10 cellular contexts compared by ENCODE assay signal in the genomic region with DNA sequence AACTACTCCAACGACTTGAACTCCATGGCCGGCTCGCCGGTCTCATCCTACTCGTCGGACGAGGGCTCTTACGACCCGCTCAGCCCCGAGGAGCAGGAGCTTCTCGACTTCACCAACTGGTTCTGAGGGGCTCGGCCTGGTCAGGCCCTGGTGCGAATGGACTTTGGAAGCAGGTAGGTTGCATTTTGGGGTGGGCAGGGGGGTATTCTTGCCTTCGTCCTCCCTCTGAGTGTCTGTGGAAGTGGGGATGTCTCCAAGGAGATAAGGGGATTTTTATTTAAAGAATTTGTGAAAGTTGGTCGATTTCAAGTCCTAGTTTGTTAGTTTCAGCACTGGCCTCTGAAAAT. TPM values are rescaled to one million over a fixed set of nuclear protein-coding genes. Genes with fewer than 3 reads are reported as not detected.
DNase-seq lines count a peak whose midpoint lies in the region; ATAC-seq, FAIRE-seq and TF ChIP-seq lines count a peak whose summit lies in the region.
"Had no signal": no experiment of that assay in that cellular context is flagged by ENCODE, and none has a peak within 500 bp of the region (broad histone marks: within the 10 kb centered on the region; RNA-seq: fewer than 3 reads in every experiment).

No MANE protein-coding gene starts in this region.

- peaks cover 2% of the 10 kb centered on the region for H3K36me3 Mint-ChIP-seq in activated naive CD4-positive, alpha-beta T cell treated with anti-CD3 and anti-CD28 coated beads, Interleukin-2, amount 10 ng/mL, durations not matched to agents 7 days and 5 days
- no peaks in the 10 kb centered on the region for H3K36me3 Mint-ChIP-seq in activated T-helper 1 cell treated with anti-CD3 and anti-CD28 coated beads, Interleukin-12 subunit alpha, Interleukin-12 subunit beta, Interleukin-2, Interleukin-4 antibody, amounts not matched to agents 30 ng/mL and 10 ng/mL and 1 ng/mL, durations not matched to agents 14 hours and 24 hours and 36 hours (ENCODE audit: low read depth)
- H3K36me3 Mint-ChIP-seq in CD4-positive, alpha-beta T cell (ENCODE audit: low read depth): no peaks in the 10 kb centered on the region

- TF ChIP-seq CTCF in suprapubic skin (IDR thresholded peaks at IDR 0.05): no peak
- TF ChIP-seq CTCF in CD4-positive, alpha-beta T cell (IDR thresholded peaks at IDR 0.05): no peak
- no peak for TF ChIP-seq CTCF in left lung (IDR thresholded peaks at IDR 0.05)

- H3K4me3 ChIP-seq in suprapubic skin (peak overlapping the region; percentile 48), left lung (no peak overlapping the region)

- POLR2A ChIA-PET in CD4-positive, alpha-beta T cell (lab: Charles Lee): no interaction called here

- no peak for ATAC-seq in CD4-positive, alpha-beta T cell (ENCODE audit: poor library complexity)
- no peak for ATAC-seq in left lung

- no peaks in the 10 kb centered on the region for H3K36me3 ChIP-seq in suprapubic skin
- no peaks in the 10 kb centered on the region for H3K36me3 ChIP-seq in left lung

- H3K4me1 Mint-ChIP-seq in activated naive CD4-positive, alpha-beta T cell treated with anti-CD3 and anti-CD28 coated beads, Interleukin-2, amount 10 ng/mL, durations not matched to agents 7 days and 5 days: peaks cover 50% of the 10 kb centered on the region
- peaks cover 35% of the 10 kb centered on the region for H3K4me1 Mint-ChIP-seq in activated T-helper 1 cell treated with anti-CD3 and anti-CD28 coated beads, Interleukin-12 subunit alpha, Interleukin-12 subunit beta, Interleukin-2, Interleukin-4 antibody, amounts not matched to agents 30 ng/mL and 10 ng/mL and 1 ng/mL, durations not matched to agents 14 hours and 24 hours and 36 hours (ENCODE audit: low read depth)
- peaks cover 13% of the 10 kb centered on the region for H3K4me1 Mint-ChIP-seq in CD4-positive, alpha-beta T cell (ENCODE audit: low read depth)

- intact Hi-C loops in activated T-helper 1 cell treated with anti-CD3 and anti-CD28 coated beads, Interleukin-12 subunit alpha, Interleukin-12 subunit beta, Interleukin-2, Interleukin-4 antibody, amounts not matched to agents 30 ng/mL and 10 ng/mL and 1 ng/mL, durations not matched to agents 14 hours and 24 hours and 36 hours (cut with micrococcal nuclease): no loop called here
- intact Hi-C loops in CD4-positive, alpha-beta T cell (cut with DNase I, micrococcal nuclease): no loop called here
- intact Hi-C loops in left lung (cut with DNase I): no loop called here

- no peaks in the 10 kb centered on the region for H3K9me3 ChIP-seq in suprapubic skin
- peaks cover 8% of the 10 kb centered on the region for H3K9me3 ChIP-seq in CD4-positive, alpha-beta T cell (ENCODE audit: control insufficient read depth, low read length)
- no peaks in the 10 kb centered on the region for H3K9me3 ChIP-seq in left lung

- TF ChIP-seq POLR2A in suprapubic skin (IDR thresholded peaks at IDR 0.05) (no peak), GM12891 (IDR thresholded peaks at IDR 0.05; ENCODE audit: low read depth, low read length) (no peak)

- no peak for TF ChIP-seq EP300 in suprapubic skin (IDR thresholded peaks at IDR 0.05)

- peaks cover 24% of the 10 kb centered on the region for H3K27me3 ChIP-seq in layer of hippocampus (ENCODE audit: control insufficient read depth, insufficient read depth, low read length)
- peaks cover 98% of the 10 kb centered on the region for H3K27me3 ChIP-seq in suprapubic skin
- peaks cover 94% of the 10 kb centered on the region for H3K27me3 ChIP-seq in CD4-positive, alpha-beta T cell (ENCODE audit: control insufficient read depth, insufficient read depth, low read length)
- H3K27me3 ChIP-seq in left lung: peaks cover 88 to 99% of the 10 kb centered on the region in 2 donors

- CTCF ChIA-PET in activated naive CD4-positive, alpha-beta T cell treated with anti-CD3 and anti-CD28 coated beads, Interleukin-2, amount 10 ng/mL, durations not matched to agents 7 days and 5 days (lab: Charles Lee): no interaction called here
- CTCF ChIA-PET in CD4-positive, alpha-beta T cell (lab: Charles Lee): no interaction called here

- WGBS in suprapubic skin: 6% methylated on average over 15 of the region's 15 CpGs

- H3K4me1 ChIP-seq in suprapubic skin (peaks cover 28% of the 10 kb centered on the region), left lung (peaks cover 0 to 16% of the 10 kb centered on the region in 2 donors)

- H3K27ac ChIP-seq in layer of hippocampus (ENCODE audit: low read depth, low read length) (peak overlapping the region; percentile 52), suprapubic skin (no peak overlapping the region), left lung (no peak overlapping the region)
- H3K27ac ChIP-seq in CD4-positive, alpha-beta T cell (ENCODE audit: low read depth, low read length): no peak overlapping the region

- H3K27me3 Mint-ChIP-seq in activated naive CD4-positive, alpha-beta T cell treated with anti-CD3 and anti-CD28 coated beads, Interleukin-2, amount 10 ng/mL, durations not matched to agents 7 days and 5 days: peaks cover 99% of the 10 kb centered on the region
- H3K27me3 Mint-ChIP-seq in activated T-helper 1 cell treated with anti-CD3 and anti-CD28 coated beads, Interleukin-12 subunit alpha, Interleukin-12 subunit beta, Interleukin-2, Interleukin-4 antibody, amounts not matched to agents 30 ng/mL and 10 ng/mL and 1 ng/mL, durations not matched to agents 14 hours and 24 hours and 36 hours (ENCODE audit: insufficient read depth): peaks cover 87% of the 10 kb centered on the region
- peaks cover 92% of the 10 kb centered on the region for H3K27me3 Mint-ChIP-seq in CD4-positive, alpha-beta T cell

- no peaks in the 10 kb centered on the region for H3K9me3 Mint-ChIP-seq in activated naive CD4-positive, alpha-beta T cell treated with anti-CD3 and anti-CD28 coated beads, Interleukin-2, amount 10 ng/mL, durations not matched to agents 7 days and 5 days
- peaks cover 5% of the 10 kb centered on the region for H3K9me3 Mint-ChIP-seq in activated T-helper 1 cell treated with anti-CD3 and anti-CD28 coated beads, Interleukin-12 subunit alpha, Interleukin-12 subunit beta, Interleukin-2, Interleukin-4 antibody, amounts not matched to agents 30 ng/mL and 10 ng/mL and 1 ng/mL, durations not matched to agents 14 hours and 24 hours and 36 hours
- peaks cover 3% of the 10 kb centered on the region for H3K9me3 Mint-ChIP-seq in CD4-positive, alpha-beta T cell

- no peak for DNase-seq in activated naive CD4-positive, alpha-beta T cell treated with anti-CD3 and anti-CD28 coated beads, Interleukin-2, amount 10 ng/mL, durations not matched to agents 7 days and 5 days
- no peak for DNase-seq in activated naive CD4-positive, alpha-beta T cell treated with Interleukin-2 at 50 U/mL for 16 hours
- no peak for DNase-seq in activated T-helper 1 cell treated with anti-CD3 and anti-CD28 coated beads, Interleukin-12 subunit alpha, Interleukin-12 subunit beta, Interleukin-2, Interleukin-4 antibody, amounts not matched to agents 30 ng/mL and 10 ng/mL and 1 ng/mL, durations not matched to agents 14 hours and 24 hours and 36 hours (ENCODE audit: low spot score)
- no peak for DNase-seq in suprapubic skin (ENCODE audit: low spot score in 2 of 2)
- DNase-seq in CD4-positive, alpha-beta T cell: no peak
- no peak for DNase-seq in left lung
- no peak for DNase-seq in GM12891 (ENCODE audit: insufficient read length, low spot score)
- DNase-seq: activated T-cell treated with anti-CD3 and anti-CD28 coated beads, Interleukin-2, amount 50 U/mL, for 4 hours had no signal

- peak overlapping the region; percentile 1 for H3K4me3 Mint-ChIP-seq in activated naive CD4-positive, alpha-beta T cell treated with anti-CD3 and anti-CD28 coated beads, Interleukin-2, amount 10 ng/mL, durations not matched to agents 7 days and 5 days
- H3K4me3 Mint-ChIP-seq in activated T-helper 1 cell treated with anti-CD3 and anti-CD28 coated beads, Interleukin-12 subunit alpha, Interleukin-12 subunit beta, Interleukin-2, Interleukin-4 antibody, amounts not matched to agents 30 ng/mL and 10 ng/mL and 1 ng/mL, durations not matched to agents 14 hours and 24 hours and 36 hours: peak overlapping the region; percentile 50
- H3K4me3 Mint-ChIP-seq in CD4-positive, alpha-beta T cell: no peak overlapping the region
- H3K4me3 Mint-ChIP-seq: activated T-cell treated with anti-CD3 and anti-CD28 coated beads, Interleukin-2, amount 50 U/mL, for 4 hours had no signal

- FAIRE-seq in GM12891 (lab: Jason Lieb, UNC): no peak

- H3K27ac Mint-ChIP-seq in activated naive CD4-positive, alpha-beta T cell treated with anti-CD3 and anti-CD28 coated beads, Interleukin-2, amount 10 ng/mL, durations not matched to agents 7 days and 5 days: peak overlapping the region; percentile 37
- H3K27ac Mint-ChIP-seq in activated T-helper 1 cell treated with anti-CD3 and anti-CD28 coated beads, Interleukin-12 subunit alpha, Interleukin-12 subunit beta, Interleukin-2, Interleukin-4 antibody, amounts not matched to agents 30 ng/mL and 10 ng/mL and 1 ng/mL, durations not matched to agents 14 hours and 24 hours and 36 hours: peak overlapping the region; percentile 42
- no peak overlapping the region for H3K27ac Mint-ChIP-seq in CD4-positive, alpha-beta T cell

TF ChIP-seq in GM12891, 5 proteins besides CTCF, POLR2A, EP300 and RAD21:
- no peak for TF ChIP-seq PAX5 (IDR thresholded peaks at IDR 0.05; ENCODE audit: insufficient read depth, low read length, severe bottlenecking)
- TF ChIP-seq POU2F2 (IDR thresholded peaks at IDR 0.05; ENCODE audit: low read depth, low read length): no peak
- no peak for TF ChIP-seq POLR2AphosphoS5 (IDR thresholded peaks at IDR 0.05; ENCODE audit: low read depth, low read length)
- no peak for TF ChIP-seq SPI1 (IDR thresholded peaks at IDR 0.05; ENCODE audit: low read depth, low read length)
- TF ChIP-seq TAF1 (IDR thresholded peaks at IDR 0.05; ENCODE audit: low read depth, low read length): no peak
TF ChIP-seq in GM12891: peak in this region for 0.

RNA-seq across cellular contexts. Expression of gene ASCL1, which starts 1.3 kb away (rescaled TPM):
- total RNA-seq in activated T-helper 1 cell treated with anti-CD3 and anti-CD28 coated beads, Interleukin-12 subunit alpha, Interleukin-12 subunit beta, Interleukin-2, Interleukin-4 antibody, amounts not matched to agents 30 ng/mL and 10 ng/mL and 1 ng/mL, durations not matched to agents 14 hours and 24 hours and 36 hours: 0.08 TPM in 1 of 2 replicates, not detected in the other
- total RNA-seq in suprapubic skin (not detected), left lung (under 1 TPM in 1 of 2 donors, not detected in 1; 0.34 TPM)
- total RNA-seq in CD4-positive, alpha-beta T cell: not detected
- 0.47 TPM for polyA plus RNA-seq in GM12891 (2012; ENCODE audit: low read depth, missing spikeins)
- total RNA-seq: activated T-cell treated with anti-CD3 and anti-CD28 coated beads, Interleukin-2, amount 50 U/mL, for 4 hours; HT-29 had no signal

RNA-seq across cellular contexts. Expression of gene PAH, which starts 41.8 kb away (rescaled TPM):
- total RNA-seq in activated T-helper 1 cell treated with anti-CD3 and anti-CD28 coated beads, Interleukin-12 subunit alpha, Interleukin-12 subunit beta, Interleukin-2, Interleukin-4 antibody, amounts not matched to agents 30 ng/mL and 10 ng/mL and 1 ng/mL, durations not matched to agents 14 hours and 24 hours and 36 hours: not detected in 2 replicates
- total RNA-seq in suprapubic skin: 1 to 10 TPM in 1 of 4 donors, not detected in 3; 1.5 TPM
- total RNA-seq in CD4-positive, alpha-beta T cell: not detected
- total RNA-seq in left lung: not detected
- 0.01 TPM for polyA plus RNA-seq in GM12891 (2012; ENCODE audit: low read depth, missing spikeins)
- total RNA-seq: HT-29 had no signal
